Comparison of ENCODE assay signal across 24 cellular contexts in genomic region chr1:22907528-22907927, GRCh38.
"Had no signal": no experiment of that assay in that cellular context is flagged by ENCODE, and none has a peak within 500 bp of the region (broad histone marks: within the 10 kb centered on the region; RNA-seq: fewer than 3 reads in every experiment).

No MANE protein-coding gene starts in this region.

- H3K36me3 Mint-ChIP-seq: naive B cell had no signal

- H3K27ac Mint-ChIP-seq: dendritic cell treated with granulocyte-macrophage colony-stimulating factor and Interleukin-4, amounts not matched to agents 40 ng/mL and 50 ng/mL, for 4 days; effector memory CD8-positive, alpha-beta T cell; endodermal cell; mesothelial cell of epicardium had no signal

- DNase-seq: effector CD8-positive, alpha-beta T cell; effector memory CD8-positive, alpha-beta T cell; endodermal cell; erythroblast; esophagus squamous epithelium; foreskin fibroblast; foreskin melanocyte; gastrocnemius medialis; glutamatergic neuron; head of caudate nucleus; heart right ventricle; hippocampal formation; left cardiac atrium; left lung; left ventricle myocardium superior; lower lobe of right lung; mesenchymal stem cell; mucosa of descending colon; naive B cell had no signal

- H3K27me3 ChIP-seq: gastrocnemius medialis had no signal

- H3K9me3 ChIP-seq: esophagus squamous epithelium, gastrocnemius medialis, heart right ventricle, left lung, lower lobe of right lung, mucosa of descending colon had no signal

- H3K4me3 Mint-ChIP-seq: dendritic cell treated with granulocyte-macrophage colony-stimulating factor and Interleukin-4, amounts not matched to agents 40 ng/mL and 50 ng/mL, for 4 days; effector memory CD8-positive, alpha-beta T cell; endodermal cell; mesothelial cell of epicardium; naive B cell had no signal

- ATAC-seq: effector memory CD8-positive, alpha-beta T cell; esophagus mucosa; gastrocnemius medialis; left cardiac atrium; left lung; left ventricle myocardium superior; lower lobe of right lung; mucosa of descending colon had no signal

- H3K4me1 Mint-ChIP-seq: endodermal cell, mesothelial cell of epicardium, naive B cell had no signal

- H3K27ac ChIP-seq: coronary artery, epithelial cell of prostate, esophagus squamous epithelium, gastrocnemius medialis, heart right ventricle, left lung, lower lobe of right lung had no signal

- H3K9me3 Mint-ChIP-seq: dendritic cell treated with granulocyte-macrophage colony-stimulating factor and Interleukin-4, amounts not matched to agents 40 ng/mL and 50 ng/mL, for 4 days; effector memory CD8-positive, alpha-beta T cell; endodermal cell; mesothelial cell of epicardium; naive B cell had no signal

- H3K4me1 ChIP-seq: esophagus squamous epithelium, gastrocnemius medialis, heart right ventricle, left lung, lower lobe of right lung had no signal

- H3K36me3 ChIP-seq: esophagus squamous epithelium, gastrocnemius medialis, heart right ventricle, left lung, lower lobe of right lung had no signal

- H3K4me3 ChIP-seq: coronary artery, esophagus squamous epithelium, gastrocnemius medialis, heart right ventricle, left lung, lower lobe of right lung, mucosa of descending colon had no signal
